ENCODE assay signal across 8 cellular contexts in genomic region chr18:499351-500229, GRCh38. TPM values are rescaled to one million over a fixed set of nuclear protein-coding genes. Genes with fewer than 3 reads are reported as not detected.
DNase-seq lines count a peak whose midpoint lies in the region; TF ChIP-seq lines count a peak whose summit lies in the region.
"Had no signal": no experiment of that assay in that cellular context is flagged by ENCODE, and none has a peak within 500 bp of the region (broad histone marks: within the 10 kb centered on the region; RNA-seq: fewer than 3 reads in every experiment).

No MANE protein-coding gene starts in this region.

- H3K9me3 ChIP-seq in thyroid gland = no peaks in the 10 kb centered on the region

- H3K4me3 ChIP-seq in HL-60 (replicated peaks; ENCODE audit: insufficient read depth, low read length) = peak overlapping the region; percentile 29
- peak overlapping the region; percentile 91 for H3K4me3 ChIP-seq in astrocyte of the cerebellum (ENCODE audit: low read depth, low read length)
- H3K4me3 ChIP-seq in kidney epithelial cell (ENCODE audit: low read depth, low read length) = peak overlapping the region; percentile 42
- peak overlapping the region in 2 of 3 donors; percentile 14 to 17 for H3K4me3 ChIP-seq in thyroid gland (replicated peaks in 1 of 3)

- no peak for TF ChIP-seq POLR2A in thyroid gland (IDR thresholded peaks at IDR 0.05)

- WGBS in thyroid gland, 2 donors = 1 to 2% methylated on average over 57 to 62 of the region's 63 CpGs

- H3K4me1 ChIP-seq in thyroid gland = peaks cover 4 to 8% of the 10 kb centered on the region in 2 donors

- intact Hi-C loops in thyroid gland (cut with DNase I) = no loop called here

- no peaks in the 10 kb centered on the region for H3K36me3 ChIP-seq in kidney epithelial cell (ENCODE audit: control insufficient read depth, insufficient read depth, low read length)
- no peaks in the 10 kb centered on the region for H3K36me3 ChIP-seq in thyroid gland

- no peak for TF ChIP-seq CTCF in HL-60 (IDR thresholded peaks at IDR 0.05; ENCODE audit: insufficient read depth, low read length)
- no peak for TF ChIP-seq CTCF in astrocyte of the cerebellum (IDR thresholded peaks at IDR 0.05; ENCODE audit: low read depth, low read length, missing control alignments)
- TF ChIP-seq CTCF in kidney epithelial cell (IDR thresholded peaks at IDR 0.05; ENCODE audit: insufficient read depth, low read length, poor library complexity, severe bottlenecking) = no peak
- no peak for TF ChIP-seq CTCF in thyroid gland (IDR thresholded peaks at IDR 0.05)

- H3K27ac ChIP-seq in HL-60 (replicated peaks) (no peak overlapping the region), thyroid gland (peak overlapping the region in 2 of 3 donors; percentile 49 to 56)

- in situ Hi-C loops in astrocyte of the cerebellum (cut with HindIII; ENCODE audit: low sequenced_read_pairs) = no loop called here

- H3K27me3 ChIP-seq in HL-60 (ENCODE audit: insufficient read depth, poor library complexity, severe bottlenecking) (peaks cover 39% of the 10 kb centered on the region), kidney epithelial cell (ENCODE audit: control insufficient read depth, insufficient read depth, low read length) (peaks cover 12% of the 10 kb centered on the region), thyroid gland (no peaks in the 10 kb centered on the region)

- DNase-seq in HL-60 (ENCODE audit: low read depth in 1 of 2, low spot score in 1 of 2) (no peak), astrocyte of the cerebellum (ENCODE audit: low read depth) (no peak), kidney epithelial cell (ENCODE audit: low read depth) (peak; percentile 52), thyroid gland (no peak), cerebellar nuclear complex (lab: John Stamatoyannopoulos, UW) (no peak), NK-92 (lab: John Stamatoyannopoulos, UW; ENCODE audit: unreplicated experiment) (no peak), NCI-H526 treated with DMSO at 0.1 percent for 48 hours (lab: John Stamatoyannopoulos, UW) (no peak)
- DNase-seq: NCI-H1105 had no signal

RNA-seq across cellular contexts. Expression of gene COLEC12, which starts 0.9 kb away (rescaled TPM):
- total RNA-seq in kidney epithelial cell (1.2 and 1.8 TPM in 2 replicates), thyroid gland (10 to 100 TPM in 3 of 4 donors, 1 to 10 TPM in 1; 6.3 to 34.7 (median 19.8) TPM)

Comparison
In these comparisons a context has a peak if more than half of its experiments do, and no peak if none do; other contexts are left out.
1. H3K4me3 ChIP-seq: peak in every context shown above with its lines; median percentile 91 in astrocyte of the cerebellum; 42 in kidney epithelial cell; 29 in HL-60; 16 in thyroid gland.